In the genomic region with DNA sequence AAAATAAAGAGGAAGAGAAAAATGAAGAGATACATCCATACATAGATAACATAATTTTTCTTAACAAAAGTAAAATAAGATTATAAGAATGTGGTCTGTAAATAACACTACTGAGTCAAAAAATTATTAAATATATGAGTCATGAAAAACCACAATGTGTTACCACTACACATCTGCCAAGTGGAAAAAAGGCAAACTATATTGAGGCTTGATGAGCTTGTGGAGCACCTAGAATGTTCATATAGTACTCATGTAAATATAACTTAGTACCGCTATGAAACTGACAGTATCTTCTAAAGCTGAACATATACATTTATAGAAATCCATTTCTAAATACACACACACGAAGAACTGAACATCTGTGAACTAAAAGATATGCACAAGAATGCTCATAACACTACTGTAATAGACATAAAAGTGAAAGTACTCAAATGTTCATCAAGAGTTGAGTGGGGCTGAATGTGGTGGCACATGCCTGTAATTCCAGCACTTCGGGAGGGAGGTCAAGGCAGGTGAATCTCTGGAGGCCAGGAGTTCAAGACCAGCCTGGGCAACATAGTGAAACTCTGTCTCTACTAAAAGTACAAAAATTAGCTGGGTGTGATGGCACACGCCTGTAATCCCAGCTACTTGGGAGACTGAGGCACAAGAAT, we compare ENCODE assay signal across 9 cellular contexts. TPM values are rescaled to one million over a fixed set of nuclear protein-coding genes. Genes with fewer than 3 reads are reported as not detected.
DNase-seq lines count a peak whose midpoint lies in the region; ATAC-seq and TF ChIP-seq lines count a peak whose summit lies in the region.
"Had no signal": no experiment of that assay in that cellular context is flagged by ENCODE, and none has a peak within 500 bp of the region (broad histone marks: within the 10 kb centered on the region; RNA-seq: fewer than 3 reads in every experiment).

No MANE protein-coding gene starts in this region.

- no peak for TF ChIP-seq CTCF in hepatocyte (IDR thresholded peaks at IDR 0.05; ENCODE audit: poor library complexity)

- no peaks in the 10 kb centered on the region for H4K20me1 ChIP-seq in hepatocyte (ENCODE audit: insufficient read depth, poor library complexity, severe bottlenecking)

- no peak overlapping the region for H3K4me2 ChIP-seq in hepatocyte

- no peaks in the 10 kb centered on the region for H3K27me3 ChIP-seq in hepatocyte

- peaks cover 10% of the 10 kb centered on the region for H3K4me1 ChIP-seq in hepatocyte (ENCODE audit: insufficient read depth)

- H3K9me3 Mint-ChIP-seq in stimulated activated naive CD8-positive, alpha-beta T cell treated with anti-CD3 and anti-CD28 coated beads, Interleukin-15, Interleukin-2, amounts not matched to agents 100 ng/mL and 50 ng/mL, for 24 hours, result peaks cover 8% of the 10 kb centered on the region

- H3K27ac ChIP-seq in hepatocyte, result no peak overlapping the region

- no peaks in the 10 kb centered on the region for H3K36me3 ChIP-seq in hepatocyte (replicated peaks; ENCODE audit: insufficient read depth, low read depth)

- peak; percentile 40 for DNase-seq in stimulated activated CD4-positive, alpha-beta T cell treated with anti-CD3 and anti-CD28 coated beads, Interleukin-15, amount 100 ng/mL, for 24 hours
- no peak for DNase-seq in stimulated activated CD4-positive, alpha-beta T cell treated with anti-CD3 and anti-CD28 coated beads, Interleukin-4, amount 100 ng/mL, for 1 hour
- peak; percentile 57 to 58 for DNase-seq in activated T-cell treated with anti-CD3 and anti-CD28 coated beads, Interleukin-2, amount 50 U/mL, for 48 hours
- no peak for DNase-seq in hepatocyte (ENCODE audit: low spot score)
- no peak for DNase-seq in head of caudate nucleus
- no peak for DNase-seq in NCI-H187 (lab: John Stamatoyannopoulos, UW)
- DNase-seq: left cardiac atrium had no signal

- peak overlapping the region; percentile 54 for H3K4me3 Mint-ChIP-seq in stimulated activated naive CD8-positive, alpha-beta T cell treated with anti-CD3 and anti-CD28 coated beads, Interleukin-15, Interleukin-2, amounts not matched to agents 100 ng/mL and 50 ng/mL, for 24 hours

- peak overlapping the region; percentile 80 for H3K27ac Mint-ChIP-seq in stimulated activated naive CD8-positive, alpha-beta T cell treated with anti-CD3 and anti-CD28 coated beads, Interleukin-15, Interleukin-2, amounts not matched to agents 100 ng/mL and 50 ng/mL, for 24 hours

- intact Hi-C loops in head of caudate nucleus (cut with DNase I), result no loop called here

- WGBS in hepatocyte (ENCODE audit: low lambda C conversion rate, missing lambda C conversion rate), result 84% methylated on average over 4 of the region's 4 CpGs

- no peaks in the 10 kb centered on the region for H3K9me3 ChIP-seq in hepatocyte (ENCODE audit: low read depth)

- H3K4me3 ChIP-seq in hepatocyte, result no peak overlapping the region

- H3K27me3 Mint-ChIP-seq in stimulated activated naive CD8-positive, alpha-beta T cell treated with anti-CD3 and anti-CD28 coated beads, Interleukin-15, Interleukin-2, amounts not matched to agents 100 ng/mL and 50 ng/mL, for 24 hours, result peaks cover 3% of the 10 kb centered on the region

- no peaks in the 10 kb centered on the region for H3K79me2 ChIP-seq in hepatocyte

- H3K36me3 Mint-ChIP-seq in stimulated activated naive CD8-positive, alpha-beta T cell treated with anti-CD3 and anti-CD28 coated beads, Interleukin-15, Interleukin-2, amounts not matched to agents 100 ng/mL and 50 ng/mL, for 24 hours (ENCODE audit: low read depth), result peaks cover 17% of the 10 kb centered on the region

- no peaks in the 10 kb centered on the region for H3K9me2 ChIP-seq in hepatocyte (replicated peaks; ENCODE audit: insufficient read depth)

- H3K4me1 Mint-ChIP-seq in stimulated activated naive CD8-positive, alpha-beta T cell treated with anti-CD3 and anti-CD28 coated beads, Interleukin-15, Interleukin-2, amounts not matched to agents 100 ng/mL and 50 ng/mL, for 24 hours (ENCODE audit: low read depth), result peaks cover 39% of the 10 kb centered on the region

- H2AFZ ChIP-seq in hepatocyte, result no peak overlapping the region

- peak; percentile 93 for ATAC-seq in HG02973 (IDR thresholded peaks at IDR 0.05; ENCODE audit: unreplicated experiment)
- ATAC-seq: left cardiac atrium had no signal

RNA-seq across cellular contexts. Expression of gene GBP3, which starts 18.5 kb away (rescaled TPM):
- total RNA-seq in hepatocyte, result 10.8 and 12.0 TPM in 2 replicates
- polyA plus RNA-seq in hepatocyte, result 5.4 and 5.5 TPM in 2 replicates

RNA-seq across cellular contexts. Expression of gene GBP1, which starts 23.8 kb away (rescaled TPM):
- total RNA-seq in hepatocyte, result 18.9 and 20.3 TPM in 2 replicates
- 12.0 and 19.3 TPM in 2 replicates for polyA plus RNA-seq in hepatocyte

RNA-seq across cellular contexts. Expression of gene KYAT3, which starts 48.8 kb away (rescaled TPM):
- total RNA-seq in hepatocyte, result 55.6 and 56.3 TPM in 2 replicates
- polyA plus RNA-seq in hepatocyte, result 45.5 and 45.9 TPM in 2 replicates

RNA-seq across cellular contexts. Expression of gene RBMXL1, which starts 48.8 kb away (rescaled TPM):
- 17.4 and 18.7 TPM in 2 replicates for total RNA-seq in hepatocyte
- 9.2 and 10.7 TPM in 2 replicates for polyA plus RNA-seq in hepatocyte

Comparison
In these comparisons a context has a peak if more than half of its experiments do, and no peak if none do; other contexts are left out.
1. DNase-seq: peak in stimulated activated CD4-positive, alpha-beta T cell treated with anti-CD3 and anti-CD28 coated beads, Interleukin-15, amount 100 ng/mL, for 24 hours (single experiment) and activated T-cell treated with anti-CD3 and anti-CD28 coated beads, Interleukin-2, amount 50 U/mL, for 48 hours (2 of 2); none in stimulated activated CD4-positive, alpha-beta T cell treated with anti-CD3 and anti-CD28 coated beads, Interleukin-4, amount 100 ng/mL, for 1 hour (single experiment), hepatocyte (single experiment), head of caudate nucleus (0 of 42) and NCI-H187 (0 of 2).